In the genomic region with DNA sequence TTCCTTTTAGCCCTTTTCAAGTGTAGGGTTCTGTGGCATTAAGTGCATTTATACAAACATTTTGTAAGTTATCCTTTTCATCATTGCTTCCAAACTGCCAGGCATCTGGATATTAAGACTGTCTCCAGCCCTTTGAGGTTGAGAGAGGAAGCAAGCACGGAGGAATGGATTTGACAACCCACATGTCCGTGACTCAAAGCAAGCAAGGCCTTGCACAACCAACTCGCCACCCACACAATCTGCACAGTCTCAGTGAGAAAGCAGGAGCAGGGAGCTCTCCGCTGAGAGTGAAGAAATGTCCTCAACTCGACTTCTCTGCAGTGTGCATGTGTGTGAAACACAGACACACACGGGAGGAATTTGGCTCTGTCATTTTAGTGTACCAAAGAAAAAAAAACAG, we compare ENCODE assay signal across 10 cellular contexts.
A peak's percentile ranks its signal among the peaks of the same experiment; 100 is the strongest.
DNase-seq lines count a peak whose midpoint lies in the region; ATAC-seq, FAIRE-seq and TF ChIP-seq lines count a peak whose summit lies in the region.
"Had no signal": no experiment of that assay in that cellular context is flagged by ENCODE, and none has a peak within 500 bp of the region (broad histone marks: within the 10 kb centered on the region; RNA-seq: fewer than 3 reads in every experiment).

No MANE protein-coding gene starts in this region.

- H3K4me3 ChIP-seq in astrocyte (ENCODE audit: insufficient read depth, low read depth, low read length) (peak overlapping the region; percentile 24), stomach smooth muscle (ENCODE audit: low read length in 2 of 2) (no peak overlapping the region)

- H3K27ac ChIP-seq in astrocyte (ENCODE audit: low read depth, low read length), result peak overlapping the region; percentile 46
- peak overlapping the region; percentile 70 for H3K27ac ChIP-seq in stomach smooth muscle (ENCODE audit: low read length)

- no peak overlapping the region for H2AFZ ChIP-seq in astrocyte (ENCODE audit: low read depth, low read length)

- H3K27me3 Mint-ChIP-seq in astrocyte (ENCODE audit: low read depth, unreplicated experiment), result no peaks in the 10 kb centered on the region
- H3K27me3 Mint-ChIP-seq in activated T-helper 1 cell treated with anti-CD3 and anti-CD28 coated beads, Interleukin-12 subunit alpha, Interleukin-12 subunit beta, Interleukin-2, Interleukin-4 antibody, amounts not matched to agents 30 ng/mL and 10 ng/mL and 1 ng/mL, durations not matched to agents 14 hours and 24 hours and 36 hours (ENCODE audit: insufficient read depth), result no peaks in the 10 kb centered on the region
- H3K27me3 Mint-ChIP-seq in activated T-cell treated with anti-CD3 and anti-CD28 coated beads, Interleukin-2, amount 50 U/mL, for 4 hours (ENCODE audit: low read depth), result no peaks in the 10 kb centered on the region
- H3K27me3 Mint-ChIP-seq: central memory CD8-positive, alpha-beta T cell had no signal

- no peak for ATAC-seq in GM19035 (IDR thresholded peaks at IDR 0.05; ENCODE audit: unreplicated experiment)
- no peak for ATAC-seq in activated T-cell treated with anti-CD3 and anti-CD28 coated beads, Interleukin-2, amount 50 U/mL, for 4 hours
- ATAC-seq in GM18867 (IDR thresholded peaks at IDR 0.05; ENCODE audit: unreplicated experiment), result no peak

- H3K4me1 ChIP-seq in astrocyte (ENCODE audit: insufficient read depth, low read length) (peaks cover 20% of the 10 kb centered on the region), stomach smooth muscle (ENCODE audit: control insufficient read depth, insufficient read depth, low read length) (peaks cover 13% of the 10 kb centered on the region)

- peaks cover 75% of the 10 kb centered on the region for H3K79me2 ChIP-seq in astrocyte (ENCODE audit: insufficient read depth, low read length)

- TF ChIP-seq CTCF in astrocyte (IDR thresholded peaks at IDR 0.05; ENCODE audit: insufficient read depth, low read depth, low read length), result no peak

- peaks cover 10% of the 10 kb centered on the region for H3K4me1 Mint-ChIP-seq in astrocyte (ENCODE audit: low read depth, unreplicated experiment)
- no peaks in the 10 kb centered on the region for H3K4me1 Mint-ChIP-seq in activated T-helper 1 cell treated with anti-CD3 and anti-CD28 coated beads, Interleukin-12 subunit alpha, Interleukin-12 subunit beta, Interleukin-2, Interleukin-4 antibody, amounts not matched to agents 30 ng/mL and 10 ng/mL and 1 ng/mL, durations not matched to agents 14 hours and 24 hours and 36 hours (ENCODE audit: low read depth)
- no peaks in the 10 kb centered on the region for H3K4me1 Mint-ChIP-seq in activated T-cell treated with anti-CD3 and anti-CD28 coated beads, Interleukin-2, amount 50 U/mL, for 4 hours (ENCODE audit: low read depth)
- H3K4me1 Mint-ChIP-seq: central memory CD8-positive, alpha-beta T cell had no signal

- intact Hi-C loops in activated T-helper 1 cell treated with anti-CD3 and anti-CD28 coated beads, Interleukin-12 subunit alpha, Interleukin-12 subunit beta, Interleukin-2, Interleukin-4 antibody, amounts not matched to agents 30 ng/mL and 10 ng/mL and 1 ng/mL, durations not matched to agents 14 hours and 24 hours and 36 hours (cut with micrococcal nuclease), result no loop called here

- H3K36me3 ChIP-seq in astrocyte (ENCODE audit: insufficient read depth, low read length), result no peaks in the 10 kb centered on the region
- H3K36me3 ChIP-seq in stomach smooth muscle (ENCODE audit: control insufficient read depth in 2 of 2, insufficient read depth in 2 of 2, low read length in 2 of 2), result no peaks in the 10 kb centered on the region

- no peaks in the 10 kb centered on the region for H3K9me3 Mint-ChIP-seq in astrocyte (ENCODE audit: unreplicated experiment)
- H3K9me3 Mint-ChIP-seq in activated T-helper 1 cell treated with anti-CD3 and anti-CD28 coated beads, Interleukin-12 subunit alpha, Interleukin-12 subunit beta, Interleukin-2, Interleukin-4 antibody, amounts not matched to agents 30 ng/mL and 10 ng/mL and 1 ng/mL, durations not matched to agents 14 hours and 24 hours and 36 hours, result peaks cover 8% of the 10 kb centered on the region
- peaks cover 12% of the 10 kb centered on the region for H3K9me3 Mint-ChIP-seq in activated T-cell treated with anti-CD3 and anti-CD28 coated beads, Interleukin-2, amount 50 U/mL, for 4 hours

- peak overlapping the region; percentile 76 for H3K27ac Mint-ChIP-seq in astrocyte (ENCODE audit: unreplicated experiment)
- H3K27ac Mint-ChIP-seq in activated T-helper 1 cell treated with anti-CD3 and anti-CD28 coated beads, Interleukin-12 subunit alpha, Interleukin-12 subunit beta, Interleukin-2, Interleukin-4 antibody, amounts not matched to agents 30 ng/mL and 10 ng/mL and 1 ng/mL, durations not matched to agents 14 hours and 24 hours and 36 hours, result no peak overlapping the region

- peak overlapping the region; percentile 47 for H3K9ac ChIP-seq in astrocyte (ENCODE audit: low read length)
- peak overlapping the region; percentile 12 to 42 for H3K9ac ChIP-seq in stomach smooth muscle (ENCODE audit: low read length in 2 of 2)

- peaks cover 3% of the 10 kb centered on the region for H4K20me1 ChIP-seq in astrocyte (ENCODE audit: insufficient read depth, low read length)

- FAIRE-seq in astrocyte (lab: Jason Lieb, UNC), result peak; percentile 92

- H3K4me2 ChIP-seq in astrocyte (ENCODE audit: low read length), result peak overlapping the region; percentile 69

- H3K4me3 Mint-ChIP-seq in astrocyte (ENCODE audit: unreplicated experiment), result peak overlapping the region; percentile 61
- no peak overlapping the region for H3K4me3 Mint-ChIP-seq in activated T-helper 1 cell treated with anti-CD3 and anti-CD28 coated beads, Interleukin-12 subunit alpha, Interleukin-12 subunit beta, Interleukin-2, Interleukin-4 antibody, amounts not matched to agents 30 ng/mL and 10 ng/mL and 1 ng/mL, durations not matched to agents 14 hours and 24 hours and 36 hours
- H3K4me3 Mint-ChIP-seq in activated T-cell treated with anti-CD3 and anti-CD28 coated beads, Interleukin-2, amount 50 U/mL, for 4 hours, result no peak overlapping the region
- H3K4me3 Mint-ChIP-seq: central memory CD8-positive, alpha-beta T cell had no signal

- H3K9me3 ChIP-seq in astrocyte (ENCODE audit: insufficient read depth, low read depth, low read length), result peaks cover 5% of the 10 kb centered on the region
- no peaks in the 10 kb centered on the region for H3K9me3 ChIP-seq in stomach smooth muscle (ENCODE audit: control insufficient read depth in 2 of 2, low read length in 2 of 2)

- peak; percentile 80 for DNase-seq in HPDE6-E6E7 (ENCODE audit: extremely low spot score)
- peak; percentile 98 for DNase-seq in astrocyte (ENCODE audit: low read depth)
- peak; percentile 99 for DNase-seq in iris pigment epithelial cell (ENCODE audit: low read depth)
- no peak for DNase-seq in activated T-helper 1 cell treated with anti-CD3 and anti-CD28 coated beads, Interleukin-12 subunit alpha, Interleukin-12 subunit beta, Interleukin-2, Interleukin-4 antibody, amounts not matched to agents 30 ng/mL and 10 ng/mL and 1 ng/mL, durations not matched to agents 14 hours and 24 hours and 36 hours (ENCODE audit: low spot score)
- DNase-seq in activated T-cell treated with anti-CD3 and anti-CD28 coated beads, Interleukin-2, amount 50 U/mL, for 4 hours, result no peak
- DNase-seq: NCI-H510A had no signal

- H3K27me3 ChIP-seq in astrocyte (ENCODE audit: insufficient read depth, low read length) (no peaks in the 10 kb centered on the region), stomach smooth muscle (ENCODE audit: control insufficient read depth in 1 of 2, insufficient read depth in 2 of 2, low read length in 2 of 2) (no peaks in the 10 kb centered on the region)

- peaks cover 5% of the 10 kb centered on the region for H3K36me3 Mint-ChIP-seq in astrocyte (ENCODE audit: low read depth, unreplicated experiment)
- H3K36me3 Mint-ChIP-seq in activated T-helper 1 cell treated with anti-CD3 and anti-CD28 coated beads, Interleukin-12 subunit alpha, Interleukin-12 subunit beta, Interleukin-2, Interleukin-4 antibody, amounts not matched to agents 30 ng/mL and 10 ng/mL and 1 ng/mL, durations not matched to agents 14 hours and 24 hours and 36 hours (ENCODE audit: low read depth), result peaks cover 3% of the 10 kb centered on the region
- H3K36me3 Mint-ChIP-seq in activated T-cell treated with anti-CD3 and anti-CD28 coated beads, Interleukin-2, amount 50 U/mL, for 4 hours (ENCODE audit: insufficient read depth), result peaks cover 30% of the 10 kb centered on the region

Comparison
In these comparisons a context has a peak if more than half of its experiments do, and no peak if none do; other contexts are left out.
1. DNase-seq: peak in HPDE6-E6E7 (single experiment), astrocyte (single experiment) and iris pigment epithelial cell (single experiment); none in activated T-helper 1 cell treated with anti-CD3 and anti-CD28 coated beads, Interleukin-12 subunit alpha, Interleukin-12 subunit beta, Interleukin-2, Interleukin-4 antibody, amounts not matched to agents 30 ng/mL and 10 ng/mL and 1 ng/mL, durations not matched to agents 14 hours and 24 hours and 36 hours (single experiment) and activated T-cell treated with anti-CD3 and anti-CD28 coated beads, Interleukin-2, amount 50 U/mL, for 4 hours (single experiment).